23 cellular contexts compared by ENCODE assay signal in the genomic region with DNA sequence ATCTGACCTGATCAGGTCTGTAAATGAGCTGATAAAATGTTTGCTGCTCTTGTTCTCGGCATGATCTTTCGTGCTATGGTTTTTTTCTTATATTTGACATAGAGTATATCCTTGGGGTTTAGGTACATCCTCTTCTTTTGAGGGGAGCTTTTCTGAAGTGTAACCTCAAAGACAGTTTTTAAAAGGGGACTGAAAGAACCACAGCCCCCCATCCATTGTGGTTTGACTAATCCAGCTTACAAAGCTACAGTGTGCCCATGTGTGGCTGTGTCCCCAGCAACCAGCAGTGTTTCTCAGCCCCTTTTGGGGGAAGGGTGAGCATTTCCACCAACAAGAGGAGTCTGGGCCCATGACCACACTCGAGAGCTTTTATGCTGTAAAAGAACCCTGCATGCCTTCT.
"Had no signal": no experiment of that assay in that cellular context is flagged by ENCODE, and none has a peak within 500 bp of the region (broad histone marks: within the 10 kb centered on the region; RNA-seq: fewer than 3 reads in every experiment).

No MANE protein-coding gene starts in this region.

- DNase-seq: dermis blood vessel endothelial cell; dorsolateral prefrontal cortex; effector CD4-positive, alpha-beta T cell; effector memory CD4-positive, alpha-beta T cell; esophagus squamous epithelium; foreskin fibroblast; foreskin melanocyte; gastrocnemius medialis; glutamatergic neuron; head of caudate nucleus; heart right ventricle; hippocampal formation; left cardiac atrium; left lung; left ventricle myocardium superior; lower lobe of right lung; mesenchymal stem cell; mucosa of descending colon; naive B cell had no signal

- H3K9me3 Mint-ChIP-seq: mesothelial cell of epicardium had no signal

- H3K36me3 Mint-ChIP-seq: mesothelial cell of epicardium; naive B cell; naive thymus-derived CD8-positive, alpha-beta T cell had no signal

- H3K27ac ChIP-seq: coronary artery, dorsolateral prefrontal cortex, esophagus squamous epithelium, gastrocnemius medialis, heart right ventricle, left lung, lower lobe of right lung had no signal

- H3K4me1 Mint-ChIP-seq: mesothelial cell of epicardium, naive B cell had no signal

- H3K4me3 Mint-ChIP-seq: mesothelial cell of epicardium; naive B cell; naive thymus-derived CD8-positive, alpha-beta T cell had no signal

- ATAC-seq: esophagus mucosa, gastrocnemius medialis, heart right ventricle, left cardiac atrium, left lung, left ventricle myocardium superior, lower lobe of right lung, mucosa of descending colon had no signal

- H3K27ac Mint-ChIP-seq: mesothelial cell of epicardium; naive B cell; naive thymus-derived CD8-positive, alpha-beta T cell had no signal

- H3K36me3 ChIP-seq: esophagus squamous epithelium, gastrocnemius medialis, heart right ventricle, left lung, lower lobe of right lung had no signal

- H3K4me3 ChIP-seq: coronary artery, dorsolateral prefrontal cortex, esophagus squamous epithelium, gastrocnemius medialis, heart right ventricle, left lung, lower lobe of right lung, mucosa of descending colon had no signal

- H3K4me1 ChIP-seq: esophagus squamous epithelium, heart right ventricle, left lung, lower lobe of right lung had no signal

- H3K9me3 ChIP-seq: esophagus squamous epithelium, gastrocnemius medialis, heart right ventricle, left lung, lower lobe of right lung, mucosa of descending colon had no signal

- H3K27me3 ChIP-seq: esophagus squamous epithelium, gastrocnemius medialis, left lung had no signal
